In the genomic region with DNA sequence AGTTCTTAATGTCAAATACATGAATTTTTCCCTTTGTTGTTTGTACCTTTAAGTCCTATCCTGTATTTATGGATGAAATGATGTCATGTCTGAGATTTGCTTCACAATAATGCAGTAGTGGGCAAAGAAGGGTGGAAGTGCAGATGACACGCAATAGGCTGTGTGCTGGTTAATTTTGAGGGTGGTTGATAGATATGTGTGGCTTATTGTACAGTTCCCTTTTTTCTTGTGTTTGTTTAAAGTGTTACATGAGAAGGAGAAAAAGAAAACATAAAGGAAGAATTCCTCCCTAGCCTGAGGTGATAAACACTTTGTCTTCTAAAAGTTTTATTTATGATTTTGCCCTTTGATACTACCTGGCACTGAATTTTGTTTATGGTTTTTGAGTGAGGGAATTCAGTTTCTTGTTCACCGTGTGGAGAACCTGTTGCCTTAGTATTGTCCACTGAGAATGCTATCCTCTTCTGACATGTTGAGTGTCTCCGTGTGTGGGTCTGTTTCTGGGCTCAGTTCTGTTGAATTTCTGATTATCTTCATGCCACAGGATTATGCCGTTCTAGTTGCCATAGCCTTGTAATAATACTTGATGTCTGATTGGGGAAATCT, we compare ENCODE assay signal across 9 cellular contexts. TPM values are rescaled to one million over a fixed set of nuclear protein-coding genes. Genes with fewer than 3 reads are reported as not detected.
DNase-seq lines count a peak whose midpoint lies in the region; TF ChIP-seq lines count a peak whose summit lies in the region.
"Had no signal": no experiment of that assay in that cellular context is flagged by ENCODE, and none has a peak within 500 bp of the region (broad histone marks: within the 10 kb centered on the region; RNA-seq: fewer than 3 reads in every experiment).

No MANE protein-coding gene starts in this region.

- no peak overlapping the region for H3K9ac ChIP-seq in OCI-LY3 (ENCODE audit: low read length)

- DNase-seq in HL-60 (ENCODE audit: low read depth in 1 of 2, low spot score in 1 of 2) (peak; percentile 61 to 72), epithelial cell of prostate (ENCODE audit: low read depth, low spot score) (no peak), sigmoid colon (no peak), dorsolateral prefrontal cortex (no peak), NCI-H146 (lab: John Stamatoyannopoulos, UW) (no peak)
- DNase-seq in stimulated activated CD8-positive, alpha-beta memory T cell treated with anti-CD3 and anti-CD28 coated beads, Interleukin-4, amount 100 ng/mL, for 48 hours = no peak
- DNase-seq: Caco-2, endodermal cell had no signal

- no peak overlapping the region for H2AFZ ChIP-seq in OCI-LY3 (ENCODE audit: low read depth, low read length)

- H3K4me2 ChIP-seq in OCI-LY3 (ENCODE audit: low read length) = peak overlapping the region; percentile 54

- intact Hi-C loops in sigmoid colon (cut with DNase I) = loop anchor here (5.0 kb wide), 1 partner anchor 53 kb away; a partner anchor contains a TSS
- intact Hi-C loops in dorsolateral prefrontal cortex (cut with DNase I) = no loop called here

- H3K36me3 ChIP-seq in OCI-LY3 (replicated peaks; ENCODE audit: low read depth, low read length) (peaks cover 34% of the 10 kb centered on the region), sigmoid colon (no peaks in the 10 kb centered on the region)

- H3K27ac ChIP-seq in HL-60 (replicated peaks) = peak overlapping the region; percentile 31
- no peak overlapping the region for H3K27ac ChIP-seq in OCI-LY3 (ENCODE audit: low read length)
- H3K27ac ChIP-seq in epithelial cell of prostate = peak overlapping the region; percentile 67
- H3K27ac ChIP-seq in sigmoid colon = peak overlapping the region in 3 of 4 donors; percentile 36 to 64 (median 50)
- peak overlapping the region in 3 of 59 donors; percentile 4 to 51 (median 22) for H3K27ac ChIP-seq in dorsolateral prefrontal cortex

- no peak for TF ChIP-seq POLR2A in sigmoid colon (IDR thresholded peaks at IDR 0.05)

- peaks cover 26% of the 10 kb centered on the region for H3K4me1 ChIP-seq in OCI-LY3 (ENCODE audit: low read length)
- H3K4me1 ChIP-seq in sigmoid colon = peaks cover 0 to 39% (median 24%) of the 10 kb centered on the region in 4 donors
- H3K4me1 ChIP-seq: Caco-2 had no signal

- H3K79me2 ChIP-seq in OCI-LY3 (ENCODE audit: low read length) = peaks cover 50% of the 10 kb centered on the region

- TF ChIP-seq EP300 in sigmoid colon (IDR thresholded peaks at IDR 0.05) = no peak

- no peaks in the 10 kb centered on the region for H3K9me3 ChIP-seq in OCI-LY3 (ENCODE audit: insufficient read depth, low read length)
- H3K9me3 ChIP-seq in sigmoid colon = no peaks in the 10 kb centered on the region
- H3K9me3 ChIP-seq: Caco-2 had no signal

- H4K20me1 ChIP-seq in OCI-LY3 (ENCODE audit: insufficient read depth, low read length) = peaks cover 79% of the 10 kb centered on the region

- no peaks in the 10 kb centered on the region for H3K27me3 ChIP-seq in HL-60 (ENCODE audit: insufficient read depth, poor library complexity, severe bottlenecking)
- H3K27me3 ChIP-seq in OCI-LY3 (ENCODE audit: low read depth, low read length) = no peaks in the 10 kb centered on the region
- no peaks in the 10 kb centered on the region for H3K27me3 ChIP-seq in sigmoid colon
- H3K27me3 ChIP-seq in dorsolateral prefrontal cortex = no peaks in the 10 kb centered on the region

- 28 to 66% methylated on average over 4 of the region's 4 CpGs for WGBS in sigmoid colon, 2 donors

- no peak overlapping the region for H3K4me3 ChIP-seq in HL-60 (replicated peaks; ENCODE audit: insufficient read depth, low read length)
- no peak overlapping the region for H3K4me3 ChIP-seq in OCI-LY3 (ENCODE audit: low read length)
- H3K4me3 ChIP-seq in sigmoid colon = no peak overlapping the region
- no peak overlapping the region for H3K4me3 ChIP-seq in dorsolateral prefrontal cortex

- TF ChIP-seq CTCF in HL-60 (IDR thresholded peaks at IDR 0.05; ENCODE audit: insufficient read depth, low read length) (no peak), OCI-LY3 (IDR thresholded peaks at IDR 0.05; ENCODE audit: low read depth, low read length) (no peak), sigmoid colon (IDR thresholded peaks at IDR 0.05) (no peak), dorsolateral prefrontal cortex (IDR thresholded peaks at IDR 0.05 in 54 of 56, conservative IDR thresholded peaks at IDR 0.05 in 2 of 56; ENCODE audit: low read depth in 1 of 56, partially characterized antibody in 56 of 56) (no peak)

RNA-seq across cellular contexts. Expression of a gene that starts 52.2 kb away (rescaled TPM):
- total RNA-seq in sigmoid colon = 10 to 100 TPM; 53.5 to 64.9 (median 61.6) TPM
- 10 to 100 TPM; 50.3 to 86.5 (median 82.9) TPM for polyA plus RNA-seq in sigmoid colon
- total RNA-seq in dorsolateral prefrontal cortex = 10 to 100 TPM; 34.2 to 62.8 (median 46.0) TPM

RNA-seq across cellular contexts. Expression of a gene that starts 54.1 kb away (rescaled TPM):
- 100 to 1,000 TPM in 1 of 4 donors, 10 to 100 TPM in 3; 59.9 to 102 (median 65.1) TPM for total RNA-seq in sigmoid colon
- 100 to 1,000 TPM in 1 of 3 donors, 10 to 100 TPM in 2; 61.9 to 106 (median 85.3) TPM for polyA plus RNA-seq in sigmoid colon
- 100 to 1,000 TPM in 2 of 120 experiments, 10 to 100 TPM in 118; 57.0 to 102 (median 77.8) TPM for total RNA-seq in dorsolateral prefrontal cortex

Comparison
In these comparisons a context has a peak if more than half of its experiments do, and no peak if none do; other contexts are left out.
1. DNase-seq: peak in HL-60 (2 of 2); none in epithelial cell of prostate (single experiment), sigmoid colon (single experiment), dorsolateral prefrontal cortex (0 of 10), NCI-H146 (single experiment) and stimulated activated CD8-positive, alpha-beta memory T cell treated with anti-CD3 and anti-CD28 coated beads, Interleukin-4, amount 100 ng/mL, for 48 hours (single experiment).